ENCODE assay signal across 22 cellular contexts in genomic region chr1:153402226-153402625, GRCh38. TPM values are rescaled to one million over a fixed set of nuclear protein-coding genes. Genes with fewer than 3 reads are reported as not detected.
A peak's percentile ranks its signal among the peaks of the same experiment; 100 is the strongest.
DNase-seq lines count a peak whose midpoint lies in the region; ATAC-seq and TF ChIP-seq lines count a peak whose summit lies in the region.
"Had no signal": no experiment of that assay in that cellular context is flagged by ENCODE, and none has a peak within 500 bp of the region (broad histone marks: within the 10 kb centered on the region; RNA-seq: fewer than 3 reads in every experiment).

No MANE protein-coding gene starts in this region.

- TF ChIP-seq CTCF in coronary artery (IDR thresholded peaks at IDR 0.05) (no peak), esophagus muscularis mucosa (IDR thresholded peaks at IDR 0.05) (no peak)

- no peaks in the 10 kb centered on the region for H3K4me1 ChIP-seq in esophagus muscularis mucosa
- H3K4me1 ChIP-seq: A549, HAP-1 had no signal

- H3K9me3 ChIP-seq in esophagus muscularis mucosa = no peaks in the 10 kb centered on the region
- H3K9me3 ChIP-seq: BLaER1 treated with 17β-estradiol and CSF1 and Interleukin-3, amounts not matched to agents 10 nM and 100 nM; HAP-1 had no signal

- DNase-seq in NCI-H2107 treated with DMSO at 0.1 percent for 48 hours (lab: John Stamatoyannopoulos, UW; ENCODE audit: unreplicated experiment) (peak; percentile 33), NCI-H2107 (lab: John Stamatoyannopoulos, UW) (no peak), coronary artery (ENCODE audit: low spot score) (peak; percentile 24), esophagus muscularis mucosa (ENCODE audit: extremely low spot score) (peak; percentile 88), NCI-H187 (lab: John Stamatoyannopoulos, UW) (no peak), COLO668 (lab: John Stamatoyannopoulos, UW; ENCODE audit: unreplicated experiment) (no peak)
- DNase-seq: CD8-positive, alpha-beta T cell; COR-L47; DMS 273 treated with DMSO at 0.1 percent for 48 hours; DMS53; DND-41; EL; GOT3; IMR-90 had no signal

- 56% methylated on average over 2 of the region's 2 CpGs for WGBS in esophagus muscularis mucosa

- ATAC-seq in HG03097 (IDR thresholded peaks at IDR 0.05; ENCODE audit: low FRiP score, unreplicated experiment) = no peak
- ATAC-seq: A549; CD8-positive, alpha-beta T cell; GM12878 had no signal

- TF ChIP-seq POLR2A in esophagus muscularis mucosa (IDR thresholded peaks at IDR 0.05; ENCODE audit: low read depth) = no peak

- H3K27ac ChIP-seq in coronary artery (no peak overlapping the region), esophagus muscularis mucosa (replicated peaks in 1 of 4) (no peak overlapping the region)
- H3K27ac ChIP-seq: 22Rv1; A549; BLaER1 treated with 17β-estradiol and CSF1 and Interleukin-3, amounts not matched to agents 10 nM and 100 nM had no signal

- no peaks in the 10 kb centered on the region for H3K36me3 ChIP-seq in esophagus muscularis mucosa
- H3K36me3 ChIP-seq: BLaER1 treated with 17β-estradiol and CSF1 and Interleukin-3, amounts not matched to agents 10 nM and 100 nM; HAP-1 had no signal

- no peak for TF ChIP-seq EP300 in esophagus muscularis mucosa (IDR thresholded peaks at IDR 0.05)

- H3K27me3 ChIP-seq in esophagus muscularis mucosa = peaks cover 0 to 41% (median 0%) of the 10 kb centered on the region in 4 donors
- H3K27me3 ChIP-seq: BLaER1 treated with 17β-estradiol and CSF1 and Interleukin-3, amounts not matched to agents 10 nM and 100 nM had no signal

- H3K4me3 ChIP-seq in coronary artery = no peak overlapping the region
- no peak overlapping the region for H3K4me3 ChIP-seq in esophagus muscularis mucosa
- H3K4me3 ChIP-seq: A549; BLaER1 treated with 17β-estradiol and CSF1 and Interleukin-3, amounts not matched to agents 10 nM and 100 nM; GM12878; HAP-1 had no signal

- intact Hi-C loops in esophagus muscularis mucosa (cut with DNase I) = no loop called here

RNA-seq across cellular contexts. Expression of gene S100A8, which starts 11.4 kb away (rescaled TPM):
- 100 to 1,000 TPM in 1 of 4 donors, 10 to 100 TPM in 2, 1 to 10 TPM in 1; 9.9 to 155 (median 12.0) TPM for total RNA-seq in esophagus muscularis mucosa
- total RNA-seq: G401, GM12878, IMR-90 had no signal

RNA-seq across cellular contexts. Expression of gene S100A7A, which starts 14.1 kb away (rescaled TPM):
- total RNA-seq in esophagus muscularis mucosa = not detected
- total RNA-seq: B cell; CD8-positive, alpha-beta T cell; G401; GM12878; IMR-90 had no signal

RNA-seq across cellular contexts. Expression of gene S100A12, which starts 26.8 kb away (rescaled TPM):
- 10 to 100 TPM in 1 of 4 donors, not detected in 3; 33.1 TPM for total RNA-seq in esophagus muscularis mucosa
- total RNA-seq: B cell; CD8-positive, alpha-beta T cell; G401; GM12878; IMR-90 had no signal

RNA-seq across cellular contexts. Expression of gene S100A9, which starts 44.6 kb away (rescaled TPM):
- total RNA-seq in esophagus muscularis mucosa = 100 to 1,000 TPM in 2 of 4 donors, 10 to 100 TPM in 2; 61.2 to 845 (median 119) TPM
- total RNA-seq: IMR-90 had no signal

RNA-seq across cellular contexts. Expression of gene PGLYRP4, which starts 53.6 kb away (rescaled TPM):
- not detected for total RNA-seq in esophagus muscularis mucosa
- total RNA-seq: B cell; CD8-positive, alpha-beta T cell; G401; IMR-90 had no signal

Comparison
In these comparisons a context has a peak if more than half of its experiments do, and no peak if none do; other contexts are left out.
1. DNase-seq: peak in NCI-H2107 treated with DMSO at 0.1 percent for 48 hours (single experiment), coronary artery (single experiment) and esophagus muscularis mucosa (single experiment); none in NCI-H2107 (single experiment), NCI-H187 (0 of 2) and COLO668 (single experiment).